Comparison of ENCODE assay signal across 20 cellular contexts in the genomic region with DNA sequence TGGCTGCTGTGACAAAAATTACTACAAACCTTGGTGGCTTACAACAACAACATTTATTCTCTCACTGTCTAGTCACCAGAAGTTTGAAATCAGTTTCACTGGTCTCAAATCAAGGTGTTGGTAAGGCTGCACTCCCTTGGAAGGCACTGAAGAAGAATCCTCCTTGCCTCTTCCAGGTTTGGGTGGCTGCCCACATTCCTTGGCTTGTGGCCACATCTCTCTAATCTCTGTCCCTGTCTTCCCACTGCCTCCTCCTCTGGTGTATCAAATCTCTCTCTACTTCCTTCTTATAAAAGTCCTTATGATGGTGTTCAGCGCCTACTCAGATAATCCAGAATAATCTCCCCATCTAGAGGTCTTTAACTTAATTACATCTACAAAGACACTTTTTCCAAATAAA. TPM values are rescaled to one million over a fixed set of nuclear protein-coding genes. Genes with fewer than 3 reads are reported as not detected.
"Had no signal": no experiment of that assay in that cellular context is flagged by ENCODE, and none has a peak within 500 bp of the region (broad histone marks: within the 10 kb centered on the region; RNA-seq: fewer than 3 reads in every experiment).

No MANE protein-coding gene starts in this region.

- H3K4me3 Mint-ChIP-seq: activated CD4-positive, alpha-beta T cell treated with anti-CD3 and anti-CD28 coated beads, Interleukin-2, amount 10 ng/mL, durations not matched to agents 7 days and 5 days; activated T-helper 1 cell treated with anti-CD3 and anti-CD28 coated beads, Interleukin-12 subunit alpha, Interleukin-12 subunit beta, Interleukin-2, Interleukin-4 antibody, amounts not matched to agents 30 ng/mL and 10 ng/mL and 1 ng/mL, durations not matched to agents 14 hours and 24 hours and 36 hours; mesothelial cell of epicardium; nephron progenitor cell; type B pancreatic cell had no signal

- H3K36me3 ChIP-seq: colonic mucosa, esophagus muscularis mucosa, gastrocnemius medialis, heart right ventricle had no signal

- H3K27ac Mint-ChIP-seq: activated CD4-positive, alpha-beta T cell treated with anti-CD3 and anti-CD28 coated beads, Interleukin-2, amount 10 ng/mL, durations not matched to agents 7 days and 5 days; activated T-helper 1 cell treated with anti-CD3 and anti-CD28 coated beads, Interleukin-12 subunit alpha, Interleukin-12 subunit beta, Interleukin-2, Interleukin-4 antibody, amounts not matched to agents 30 ng/mL and 10 ng/mL and 1 ng/mL, durations not matched to agents 14 hours and 24 hours and 36 hours; mesothelial cell of epicardium; nephron progenitor cell; type B pancreatic cell had no signal

- H3K27me3 ChIP-seq: colonic mucosa, esophagus muscularis mucosa, gastrocnemius medialis, heart right ventricle had no signal

- H3K4me1 ChIP-seq: colonic mucosa, esophagus muscularis mucosa, gastrocnemius medialis, heart right ventricle had no signal

- H3K4me1 Mint-ChIP-seq: activated CD4-positive, alpha-beta T cell treated with anti-CD3 and anti-CD28 coated beads, Interleukin-2, amount 10 ng/mL, durations not matched to agents 7 days and 5 days; mesothelial cell of epicardium; nephron progenitor cell had no signal

- H3K27me3 Mint-ChIP-seq: activated CD4-positive, alpha-beta T cell treated with anti-CD3 and anti-CD28 coated beads, Interleukin-2, amount 10 ng/mL, durations not matched to agents 7 days and 5 days; type B pancreatic cell had no signal

- H3K27ac ChIP-seq: colonic mucosa, esophagus muscularis mucosa, gastrocnemius medialis, heart right ventricle, skin epidermis had no signal

- DNase-seq: activated CD4-positive, alpha-beta T cell treated with anti-CD3 and anti-CD28 coated beads, Interleukin-2, amount 10 ng/mL, durations not matched to agents 7 days and 5 days; activated CD4-positive, CD25-positive, alpha-beta regulatory T cell; activated CD8-positive, alpha-beta memory T cell treated with anti-CD3 and anti-CD28 coated beads for 24 hours; colonic mucosa; gastrocnemius medialis; heart right ventricle; nephron progenitor cell; occipital lobe; stimulated activated CD4-positive, alpha-beta T cell treated with anti-CD3 and anti-CD28 coated beads, Interleukin-4, amount 100 ng/mL, for 4 hours; stimulated activated CD8-positive, alpha-beta memory T cell treated with anti-CD3 and anti-CD28 coated beads, Interleukin-4, amount 100 ng/mL, for 48 hours; stimulated activated naive CD4-positive, alpha-beta T cell treated with Interleukin-2 at 50 U/mL for 16 hours had no signal

- H3K9me3 ChIP-seq: colonic mucosa, esophagus muscularis mucosa, gastrocnemius medialis had no signal

- ATAC-seq: gastrocnemius medialis, heart right ventricle had no signal

- H3K4me3 ChIP-seq: colonic mucosa, esophagus muscularis mucosa, gastrocnemius medialis, heart right ventricle, lung, skin epidermis had no signal

RNA-seq across cellular contexts. Expression of a gene that starts 31.0 kb away (rescaled TPM):
- total RNA-seq: activated CD4-positive, alpha-beta T cell treated with anti-CD3 and anti-CD28 coated beads, Interleukin-2, amount 10 ng/mL, durations not matched to agents 7 days and 5 days; activated T-helper 1 cell treated with anti-CD3 and anti-CD28 coated beads, Interleukin-12 subunit alpha, Interleukin-12 subunit beta, Interleukin-2, Interleukin-4 antibody, amounts not matched to agents 30 ng/mL and 10 ng/mL and 1 ng/mL, durations not matched to agents 14 hours and 24 hours and 36 hours; astrocyte; cardiac septum; colonic mucosa; gastrocnemius medialis; lung; mesothelial cell of epicardium; occipital lobe; posterior vena cava had no signal
- polyA plus RNA-seq: lung had no signal

RNA-seq across cellular contexts. Expression of a gene that starts 31.1 kb away (rescaled TPM):
- total RNA-seq: activated CD4-positive, alpha-beta T cell treated with anti-CD3 and anti-CD28 coated beads, Interleukin-2, amount 10 ng/mL, durations not matched to agents 7 days and 5 days; activated T-helper 1 cell treated with anti-CD3 and anti-CD28 coated beads, Interleukin-12 subunit alpha, Interleukin-12 subunit beta, Interleukin-2, Interleukin-4 antibody, amounts not matched to agents 30 ng/mL and 10 ng/mL and 1 ng/mL, durations not matched to agents 14 hours and 24 hours and 36 hours; astrocyte; cardiac septum; colonic mucosa; esophagus muscularis mucosa; gastrocnemius medialis; heart right ventricle; lung; occipital lobe; posterior vena cava had no signal
- polyA plus RNA-seq: heart right ventricle, lung had no signal
